Comparison of ENCODE assay signal across 28 cellular contexts in the genomic region with DNA sequence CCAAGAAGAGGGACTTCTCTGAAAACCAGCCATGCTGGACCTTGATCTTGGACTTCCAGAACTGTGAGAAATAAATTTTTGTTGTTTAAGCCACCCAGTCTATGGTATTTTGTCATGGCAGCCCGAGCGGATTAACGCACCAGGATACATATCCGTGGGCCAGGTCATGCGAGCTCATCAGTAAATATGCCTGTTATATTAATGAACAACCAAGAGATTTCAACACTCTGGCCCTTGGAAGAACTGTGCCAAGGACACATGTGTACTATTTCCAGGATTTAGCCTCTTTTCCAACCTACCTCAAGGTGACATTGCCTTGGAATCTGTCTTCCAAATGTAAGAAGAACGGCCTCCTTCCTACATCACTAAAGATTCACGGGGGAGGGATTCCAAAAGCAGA.
"Had no signal": no experiment of that assay in that cellular context is flagged by ENCODE, and none has a peak within 500 bp of the region (broad histone marks: within the 10 kb centered on the region; RNA-seq: fewer than 3 reads in every experiment).

No MANE protein-coding gene starts in this region.

- H3K4me1 ChIP-seq: foreskin keratinocyte had no signal

- H3K27ac ChIP-seq: brain microvascular endothelial cell, coronary artery, dorsolateral prefrontal cortex, esophagus muscularis mucosa, foreskin keratinocyte, gastrocnemius medialis had no signal

- H3K4me3 ChIP-seq: coronary artery, dorsolateral prefrontal cortex, esophagus muscularis mucosa, gastrocnemius medialis had no signal

- H3K36me3 ChIP-seq: brain microvascular endothelial cell, esophagus muscularis mucosa, gastrocnemius medialis had no signal

- ATAC-seq: activated CD4-positive, alpha-beta T cell treated with anti-CD3 and anti-CD28 coated beads for 36 hours; activated CD8-positive, alpha-beta memory T cell treated with anti-CD3 and anti-CD28 coated beads, Interleukin-2, amount 10 ng/mL, durations not matched to agents 7 days and 5 days; activated CD8-positive, alpha-beta T cell treated with anti-CD3 and anti-CD28 coated beads, Interleukin-2, amount 10 ng/mL, durations not matched to agents 7 days and 5 days; foreskin keratinocyte; gastrocnemius medialis had no signal

- H3K27me3 ChIP-seq: brain microvascular endothelial cell, foreskin keratinocyte, gastrocnemius medialis had no signal

- H3K9me3 ChIP-seq: gastrocnemius medialis had no signal

- FAIRE-seq: astrocyte, bronchial epithelial cell had no signal

- DNase-seq: activated CD4-positive, alpha-beta memory T cell treated with anti-CD3 and anti-CD28 coated beads for 36 hours; activated CD4-positive, alpha-beta T cell treated with anti-CD3 and anti-CD28 coated beads for 36 hours; activated CD4-positive, alpha-beta T cell treated with anti-CD3 and anti-CD28 coated beads, Interleukin-2, amount 10 ng/mL, durations not matched to agents 24 days and 14 days; activated CD4-positive, CD25-positive, alpha-beta regulatory T cell; activated CD4-positive, CD25-positive, alpha-beta regulatory T cell treated with anti-CD3 and anti-CD28 coated beads, Interleukin-2, amount 50 U/mL, for 72 hours; activated CD8-positive, alpha-beta memory T cell treated with anti-CD3 and anti-CD28 coated beads, Interleukin-2, amount 10 ng/mL, durations not matched to agents 7 days and 5 days; activated CD8-positive, alpha-beta memory T cell treated with anti-CD3 and anti-CD28 coated beads, Interleukin-2, amount 50 U/mL, for 4 hours; activated CD8-positive, alpha-beta T cell treated with anti-CD3 and anti-CD28 coated beads, Interleukin-2, amount 10 ng/mL, durations not matched to agents 7 days and 5 days; activated gamma-delta T cell; activated naive CD4-positive, alpha-beta T cell; activated naive CD4-positive, alpha-beta T cell treated with anti-CD3 and anti-CD28 coated beads, Interleukin-2, amount 50 U/mL, for 16 hours; activated T-cell treated with anti-CD3 and anti-CD28 coated beads, Interleukin-2, amount 50 U/mL, for 1 hour; activated T-cell treated with anti-CD3 and anti-CD28 coated beads, Interleukin-2, amount 50 U/mL, for 48 hours; amniotic stem cell; anterior cingulate cortex; brain microvascular endothelial cell; dorsolateral prefrontal cortex; effector memory CD4-positive, alpha-beta T cell; endodermal cell; erythroblast; foreskin keratinocyte; gastrocnemius medialis; glutamatergic neuron; T-helper 2 cell had no signal
